In the genomic region with DNA sequence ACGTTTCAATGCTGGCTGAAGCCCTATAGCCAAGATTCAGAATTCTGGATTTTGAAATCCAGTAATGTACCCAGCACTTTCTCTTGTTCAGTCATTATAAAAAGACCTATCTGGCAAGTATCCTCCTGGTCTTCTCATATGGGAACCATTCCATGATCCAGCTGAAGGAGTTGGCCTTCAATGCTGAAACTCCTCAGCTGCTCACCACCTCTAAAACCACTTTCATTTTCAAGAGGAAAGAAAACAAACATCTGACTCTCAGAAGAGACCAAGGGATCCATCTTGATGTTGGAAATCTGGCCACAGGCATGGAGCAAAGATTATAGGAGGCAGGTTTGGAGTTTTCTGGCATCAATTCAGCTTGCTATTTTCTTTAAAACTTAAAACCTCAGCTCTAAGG, we compare ENCODE assay signal across 18 cellular contexts.
A peak's percentile ranks its signal among the peaks of the same experiment; 100 is the strongest.
DNase-seq lines count a peak whose midpoint lies in the region; ATAC-seq and TF ChIP-seq lines count a peak whose summit lies in the region.
"Had no signal": no experiment of that assay in that cellular context is flagged by ENCODE, and none has a peak within 500 bp of the region (broad histone marks: within the 10 kb centered on the region; RNA-seq: fewer than 3 reads in every experiment).

No MANE protein-coding gene starts in this region.

- no peak overlapping the region for H3K4me3 ChIP-seq in Loucy (ENCODE audit: low read length, poor library complexity, severe bottlenecking)
- no peak overlapping the region for H3K4me3 ChIP-seq in CD4-positive, alpha-beta memory T cell (ENCODE audit: low read length in 2 of 2)
- H3K4me3 ChIP-seq: BLaER1 treated with 17β-estradiol and CSF1 and Interleukin-3, amounts not matched to agents 10 nM and 100 nM; coronary artery had no signal

- ATAC-seq in GM19397 (IDR thresholded peaks at IDR 0.05; ENCODE audit: unreplicated experiment) (no peak), HG03097 (IDR thresholded peaks at IDR 0.05; ENCODE audit: low FRiP score, unreplicated experiment) (no peak)
- ATAC-seq: activated naive CD8-positive, alpha-beta T cell treated with anti-CD3 and anti-CD28 coated beads, Interleukin-2, amount 50 U/mL, for 24 hours; activated T-cell treated with anti-CD3 and anti-CD28 coated beads, Interleukin-2, amount 50 U/mL, for 4 hours; Panc1 had no signal

- no peak overlapping the region for H2AFZ ChIP-seq in Loucy (ENCODE audit: low read length)

- DNase-seq in DMS79 (lab: John Stamatoyannopoulos, UW) (peak; percentile 11), dedifferentiated amniotic fluid mesenchymal stem cell (ENCODE audit: extremely low spot score) (peak; percentile 16), myocyte (ENCODE audit: low read depth) (peak; percentile 65), type B pancreatic cell (ENCODE audit: extremely low spot score, unreplicated experiment) (no peak)
- no peak for DNase-seq in CD4-positive, alpha-beta memory T cell
- DNase-seq: activated CD4-positive, alpha-beta T cell treated with anti-CD3 and anti-CD28 coated beads, Interleukin-2, amount 10 ng/mL, durations not matched to agents 7 days and 5 days; activated naive CD8-positive, alpha-beta T cell treated with anti-CD3 and anti-CD28 coated beads, Interleukin-2, amount 50 U/mL, for 24 hours; activated T-cell treated with anti-CD3 and anti-CD28 coated beads, Interleukin-2, amount 50 U/mL, for 4 hours; erythroblast; midbrain; NCI-H1436 treated with DMSO at 0.1 percent for 48 hours; NCI-H446 had no signal

- H4K20me1 ChIP-seq in Loucy (ENCODE audit: insufficient read depth, low read length, poor library complexity, severe bottlenecking), result no peaks in the 10 kb centered on the region

- H3K9me3 ChIP-seq in Loucy (ENCODE audit: insufficient read depth, low read depth, low read length), result no peaks in the 10 kb centered on the region
- no peaks in the 10 kb centered on the region for H3K9me3 ChIP-seq in CD4-positive, alpha-beta memory T cell (ENCODE audit: control insufficient read depth in 1 of 2, low read length in 2 of 2)

- no peak overlapping the region for H3K27ac ChIP-seq in CD4-positive, alpha-beta memory T cell (ENCODE audit: low read depth, low read length)
- H3K27ac ChIP-seq: BLaER1 treated with 17β-estradiol and CSF1 and Interleukin-3, amounts not matched to agents 10 nM and 100 nM; coronary artery had no signal

- H3K27ac Mint-ChIP-seq in type B pancreatic cell, result no peak overlapping the region
- H3K27ac Mint-ChIP-seq in CD4-positive, alpha-beta memory T cell, result no peak overlapping the region
- H3K27ac Mint-ChIP-seq: activated CD4-positive, alpha-beta T cell treated with anti-CD3 and anti-CD28 coated beads, Interleukin-2, amount 10 ng/mL, durations not matched to agents 7 days and 5 days; activated naive CD8-positive, alpha-beta T cell treated with anti-CD3 and anti-CD28 coated beads, Interleukin-2, amount 50 U/mL, for 24 hours had no signal

- H3K27me3 ChIP-seq in Loucy (ENCODE audit: insufficient read depth, low read length, poor library complexity, severe bottlenecking), result no peaks in the 10 kb centered on the region
- no peaks in the 10 kb centered on the region for H3K27me3 ChIP-seq in CD4-positive, alpha-beta memory T cell (ENCODE audit: insufficient read depth, low read length)
- H3K27me3 ChIP-seq: BLaER1 treated with 17β-estradiol and CSF1 and Interleukin-3, amounts not matched to agents 10 nM and 100 nM had no signal

- 0 out of 2 replicates have a peak, but pooled peaks cover 4% of the 10 kb centered on the region for H3K79me2 ChIP-seq in Loucy (ENCODE audit: insufficient read depth, low read length)

- POLR2A ChIA-PET in CD4-positive, alpha-beta memory T cell (lab: Charles Lee; ENCODE audit: partially characterized antibody), result no interaction called here

- CTCF ChIA-PET in CD4-positive, alpha-beta memory T cell (lab: Charles Lee; ENCODE audit: partially characterized antibody), result no interaction called here

- H3K4me1 ChIP-seq in Loucy (ENCODE audit: insufficient read depth, low read length, poor library complexity, severe bottlenecking), result no peaks in the 10 kb centered on the region
- H3K4me1 ChIP-seq in CD4-positive, alpha-beta memory T cell (ENCODE audit: insufficient read depth, low read length), result no peaks in the 10 kb centered on the region
- H3K4me1 ChIP-seq: BLaER1 treated with 17β-estradiol and CSF1 and Interleukin-3, amounts not matched to agents 10 nM and 100 nM had no signal

- H3K4me2 ChIP-seq in Loucy (ENCODE audit: low read depth, low read length, poor library complexity, severe bottlenecking), result peak overlapping the region; percentile 4
- H3K4me2 ChIP-seq: BLaER1 treated with 17β-estradiol and CSF1 and Interleukin-3, amounts not matched to agents 10 nM and 100 nM had no signal

- no peaks in the 10 kb centered on the region for H3F3A ChIP-seq in Loucy (ENCODE audit: low read depth)

- no peak for TF ChIP-seq CTCF in Loucy (conservative IDR thresholded peaks at IDR 0.05; ENCODE audit: low read length)
- TF ChIP-seq CTCF in type B pancreatic cell (conservative IDR thresholded peaks at IDR 0.05), result no peak

- no peaks in the 10 kb centered on the region for H3K9me3 Mint-ChIP-seq in type B pancreatic cell
- peaks cover 0 to 8% (median 2%) of the 10 kb centered on the region in 8 donors for H3K9me3 Mint-ChIP-seq in CD4-positive, alpha-beta memory T cell
- H3K9me3 Mint-ChIP-seq: activated CD4-positive, alpha-beta T cell treated with anti-CD3 and anti-CD28 coated beads, Interleukin-2, amount 10 ng/mL, durations not matched to agents 7 days and 5 days; activated naive CD8-positive, alpha-beta T cell treated with anti-CD3 and anti-CD28 coated beads, Interleukin-2, amount 50 U/mL, for 24 hours; activated T-cell treated with anti-CD3 and anti-CD28 coated beads, Interleukin-2, amount 50 U/mL, for 4 hours had no signal

- H3K4me3 Mint-ChIP-seq in type B pancreatic cell, result no peak overlapping the region
- H3K4me3 Mint-ChIP-seq in CD4-positive, alpha-beta memory T cell, result no peak overlapping the region
- H3K4me3 Mint-ChIP-seq: activated CD4-positive, alpha-beta T cell treated with anti-CD3 and anti-CD28 coated beads, Interleukin-2, amount 10 ng/mL, durations not matched to agents 7 days and 5 days; activated naive CD8-positive, alpha-beta T cell treated with anti-CD3 and anti-CD28 coated beads, Interleukin-2, amount 50 U/mL, for 24 hours; activated T-cell treated with anti-CD3 and anti-CD28 coated beads, Interleukin-2, amount 50 U/mL, for 4 hours had no signal

- no peak overlapping the region for H3K9ac ChIP-seq in Loucy (ENCODE audit: low read depth, low read length, poor library complexity, severe bottlenecking)
- H3K9ac ChIP-seq: BLaER1 treated with 17β-estradiol and CSF1 and Interleukin-3, amounts not matched to agents 10 nM and 100 nM had no signal

- peaks cover 4% of the 10 kb centered on the region for H3K36me3 ChIP-seq in Loucy (ENCODE audit: insufficient read depth, low read length)
- H3K36me3 ChIP-seq in CD4-positive, alpha-beta memory T cell (ENCODE audit: insufficient read depth, low read length), result no peaks in the 10 kb centered on the region

- H3K36me3 Mint-ChIP-seq in type B pancreatic cell, result peaks cover 11% of the 10 kb centered on the region
- H3K36me3 Mint-ChIP-seq in CD4-positive, alpha-beta memory T cell, result peaks cover 0 to 2% of the 10 kb centered on the region in 2 donors

- no peaks in the 10 kb centered on the region for H3K27me3 Mint-ChIP-seq in type B pancreatic cell
- H3K27me3 Mint-ChIP-seq in CD4-positive, alpha-beta memory T cell, result peaks cover 0 to 1% of the 10 kb centered on the region in 2 donors

- H3K4me1 Mint-ChIP-seq in type B pancreatic cell (ENCODE audit: unreplicated experiment), result peaks cover 17% of the 10 kb centered on the region
- H3K4me1 Mint-ChIP-seq in CD4-positive, alpha-beta memory T cell, result peaks cover 0 to 23% (median 0%) of the 10 kb centered on the region in 4 donors
- H3K4me1 Mint-ChIP-seq: activated CD4-positive, alpha-beta T cell treated with anti-CD3 and anti-CD28 coated beads, Interleukin-2, amount 10 ng/mL, durations not matched to agents 7 days and 5 days; activated naive CD8-positive, alpha-beta T cell treated with anti-CD3 and anti-CD28 coated beads, Interleukin-2, amount 50 U/mL, for 24 hours had no signal

- H3K9me2 ChIP-seq in Loucy (replicated peaks; ENCODE audit: low read depth, low read length), result no peaks in the 10 kb centered on the region

- intact Hi-C loops in CD4-positive, alpha-beta memory T cell (cut with micrococcal nuclease), result no loop called here

Comparison
In these comparisons a context has a peak if more than half of its experiments do, and no peak if none do; other contexts are left out.
1. DNase-seq: peak in DMS79 (single experiment), dedifferentiated amniotic fluid mesenchymal stem cell (single experiment) and myocyte (single experiment); none in type B pancreatic cell (single experiment) and CD4-positive, alpha-beta memory T cell (0 of 5).